24 cellular contexts compared by ENCODE assay signal in the genomic region with DNA sequence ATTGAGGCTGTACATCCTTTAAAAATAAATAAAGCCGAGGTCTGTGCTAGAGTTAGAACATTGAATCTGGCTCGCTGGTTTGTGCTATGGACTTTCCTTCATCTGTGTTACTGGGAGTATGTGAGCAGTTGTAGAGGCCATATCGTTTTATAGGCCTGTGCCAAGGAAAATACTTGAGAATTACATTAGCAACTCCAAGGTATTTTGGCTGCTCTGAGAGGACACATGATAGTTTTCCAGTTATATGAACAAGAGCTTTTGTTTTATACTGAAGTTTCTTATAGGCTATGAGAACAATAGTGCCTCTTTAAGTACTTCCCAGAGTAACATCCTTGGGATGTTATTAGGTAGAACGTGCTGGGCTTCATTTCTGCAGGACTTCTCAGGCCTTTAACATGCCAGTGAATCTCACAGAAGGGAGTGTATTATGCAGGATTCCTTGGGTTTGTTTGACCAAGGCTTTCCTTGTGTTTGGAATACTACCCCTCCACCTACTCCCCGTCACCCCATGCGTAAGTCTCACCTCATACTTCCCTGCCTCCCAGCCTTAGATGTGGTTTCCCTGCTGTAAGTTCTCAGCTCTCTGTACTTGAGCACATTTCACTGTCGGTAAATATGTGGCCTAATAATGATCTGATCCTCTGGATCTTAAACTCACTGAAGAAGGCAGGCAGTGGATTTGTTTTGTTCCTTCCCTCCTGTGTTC. TPM values are rescaled to one million over a fixed set of nuclear protein-coding genes. Genes with fewer than 3 reads are reported as not detected.
DNase-seq lines count a peak whose midpoint lies in the region; ATAC-seq, FAIRE-seq and TF ChIP-seq lines count a peak whose summit lies in the region.
"Had no signal": no experiment of that assay in that cellular context is flagged by ENCODE, and none has a peak within 500 bp of the region (broad histone marks: within the 10 kb centered on the region; RNA-seq: fewer than 3 reads in every experiment).

No MANE protein-coding gene starts in this region.

- H3K36me3 ChIP-seq in SK-N-SH (replicated peaks in 1 of 2; ENCODE audit: control insufficient read depth in 1 of 2, insufficient read depth in 2 of 2, low read length in 1 of 2) = no peaks in the 10 kb centered on the region
- H3K36me3 ChIP-seq in mammary epithelial cell (ENCODE audit: insufficient read depth, low read length) = no peaks in the 10 kb centered on the region
- H3K36me3 ChIP-seq in smooth muscle cell (ENCODE audit: low read depth) = no peaks in the 10 kb centered on the region
- H3K36me3 ChIP-seq: BLaER1 had no signal

- TF ChIP-seq CTCF in SK-N-SH (IDR thresholded peaks at IDR 0.05) (no peak), mammary epithelial cell (conservative IDR thresholded peaks at IDR 0.05 in 1 of 2, IDR thresholded peaks at IDR 0.05 in 1 of 2; ENCODE audit: extremely low read depth in 1 of 2, insufficient read depth in 1 of 2, low read depth in 1 of 2, low read length in 2 of 2) (no peak), smooth muscle cell (IDR thresholded peaks at IDR 0.05; ENCODE audit: borderline replicate concordance, insufficient read depth, poor library complexity, severe bottlenecking) (no peak)

- POLR2A ChIA-PET in SK-N-SH (lab: Yijun Ruan, JAX) = no interaction called here

- H3K27ac ChIP-seq in SK-N-SH (ENCODE audit: low read depth in 2 of 2, low read length in 1 of 2) = no peak overlapping the region
- peak overlapping the region; percentile 13 for H3K27ac ChIP-seq in mammary epithelial cell (ENCODE audit: insufficient read depth, low read depth, low read length)
- no peak overlapping the region for H3K27ac ChIP-seq in right cardiac atrium (ENCODE audit: low read length)
- peak overlapping the region; percentile 87 for H3K27ac ChIP-seq in smooth muscle cell (ENCODE audit: low read depth)
- H3K27ac ChIP-seq: BLaER1, GM23248, HL-60, KMS-11, PC-9, psoas muscle had no signal

- H3K9ac ChIP-seq in SK-N-SH (no peak overlapping the region), mammary epithelial cell (ENCODE audit: insufficient read depth, low read length) (no peak overlapping the region), smooth muscle cell (ENCODE audit: low read depth) (peak overlapping the region; percentile 19)
- H3K9ac ChIP-seq: BLaER1, GM23248, KMS-11 had no signal

- no peak for FAIRE-seq in GM12891 (lab: Jason Lieb, UNC)

- dilution Hi-C loops in mammary epithelial cell (cut with HindIII; ENCODE audit: low sequenced_read_pairs) = no loop called here

- no peak for TF ChIP-seq RAD21 in SK-N-SH (IDR thresholded peaks at IDR 0.05; ENCODE audit: low read length)

- intact Hi-C loops in mammary epithelial cell (cut with micrococcal nuclease) = no loop called here
- intact Hi-C loops in right cardiac atrium (cut with DNase I) = no loop called here

- TF ChIP-seq EP300 in SK-N-SH (IDR thresholded peaks at IDR 0.05; ENCODE audit: borderline replicate concordance in 1 of 2, low read depth in 1 of 2, low read length in 1 of 2) = no peak

- no peaks in the 10 kb centered on the region for H3K4me1 Mint-ChIP-seq in immature natural killer cell

- H3K79me2 ChIP-seq in SK-N-SH (ENCODE audit: insufficient read depth) (peaks cover 18% of the 10 kb centered on the region), mammary epithelial cell (ENCODE audit: insufficient read depth, low read length) (peaks cover 84% of the 10 kb centered on the region), smooth muscle cell (ENCODE audit: low read depth) (peaks cover 50% of the 10 kb centered on the region)

- H3K27me3 Mint-ChIP-seq in immature natural killer cell (ENCODE audit: low read depth in 3 of 3) = peaks cover 0 to 2% (median 0%) of the 10 kb centered on the region in 3 donors
- H3K27me3 Mint-ChIP-seq: activated T-cell treated with anti-CD3 and anti-CD28 coated beads, Interleukin-2, amount 50 U/mL, for 24 hours; brain had no signal

- no peak overlapping the region for H3K4me3 ChIP-seq in SK-N-SH (ENCODE audit: low read depth in 2 of 2, low read length in 1 of 2)
- H3K4me3 ChIP-seq in mammary epithelial cell (replicated peaks in 1 of 3; ENCODE audit: insufficient read depth in 1 of 3, low read depth in 2 of 3, low read length in 3 of 3) = no peak overlapping the region
- H3K4me3 ChIP-seq in right cardiac atrium (ENCODE audit: low read length) = no peak overlapping the region
- no peak overlapping the region for H3K4me3 ChIP-seq in smooth muscle cell
- H3K4me3 ChIP-seq: BLaER1, GM23248, PC-9, psoas muscle had no signal

- H3K27me3 ChIP-seq in SK-N-SH (ENCODE audit: insufficient read depth) (no peaks in the 10 kb centered on the region), mammary epithelial cell (ENCODE audit: insufficient read depth, low read length) (no peaks in the 10 kb centered on the region), right cardiac atrium (ENCODE audit: control insufficient read depth, insufficient read depth) (no peaks in the 10 kb centered on the region), smooth muscle cell (ENCODE audit: low read depth) (no peaks in the 10 kb centered on the region)
- H3K27me3 ChIP-seq: BLaER1 had no signal

- H3K27ac Mint-ChIP-seq in immature natural killer cell = no peak overlapping the region
- H3K27ac Mint-ChIP-seq: activated T-cell treated with anti-CD3 and anti-CD28 coated beads, Interleukin-2, amount 50 U/mL, for 24 hours had no signal

- no peak overlapping the region for H3K4me2 ChIP-seq in SK-N-SH
- H3K4me2 ChIP-seq in mammary epithelial cell (ENCODE audit: insufficient read depth, low read depth, low read length) = peak overlapping the region; percentile 8
- peak overlapping the region; percentile 43 for H3K4me2 ChIP-seq in smooth muscle cell
- H3K4me2 ChIP-seq: BLaER1, KMS-11, PC-9 had no signal

- ATAC-seq in SK-N-SH treated with all-trans-retinoic acid at 6 μM for 48 hours = peak; percentile 52; the same call in 2 of the 3 replicates
- ATAC-seq in right cardiac atrium = peak; percentile 58 to 59
- ATAC-seq: left colon had no signal

- TF ChIP-seq POLR2A in GM12891 (IDR thresholded peaks at IDR 0.05; ENCODE audit: low read depth, low read length) = no peak

- H3K4me3 Mint-ChIP-seq in immature natural killer cell = no peak overlapping the region
- H3K4me3 Mint-ChIP-seq: activated T-cell treated with anti-CD3 and anti-CD28 coated beads, Interleukin-2, amount 50 U/mL, for 24 hours; brain had no signal

- no peaks in the 10 kb centered on the region for H3K9me3 ChIP-seq in SK-N-SH
- no peaks in the 10 kb centered on the region for H3K9me3 ChIP-seq in mammary epithelial cell (replicated peaks; ENCODE audit: insufficient read depth, low read length)
- no peaks in the 10 kb centered on the region for H3K9me3 ChIP-seq in right cardiac atrium (ENCODE audit: control insufficient read depth, low read length)
- H3K9me3 ChIP-seq in smooth muscle cell (replicated peaks; ENCODE audit: low read depth) = no peaks in the 10 kb centered on the region
- H3K9me3 ChIP-seq: BLaER1, psoas muscle had no signal

- no peaks in the 10 kb centered on the region for H3K36me3 Mint-ChIP-seq in immature natural killer cell

- WGBS in SK-N-SH (ENCODE audit: low lambda C conversion rate) = 77% methylated on average over 7 of the region's 7 CpGs
- WGBS in mammary epithelial cell (ENCODE audit: low coverage, missing lambda C conversion rate) = 5% methylated on average over 5 of the region's 7 CpGs
- WGBS in right cardiac atrium = 51% methylated on average over 7 of the region's 7 CpGs
- WGBS in smooth muscle cell (ENCODE audit: low lambda C conversion rate) = 56% methylated on average over 7 of the region's 7 CpGs

- H3F3A ChIP-seq in SK-N-SH (replicated peaks; ENCODE audit: insufficient read depth) = peaks cover 8% of the 10 kb centered on the region
- peaks cover 12% of the 10 kb centered on the region for H3F3A ChIP-seq in smooth muscle cell (ENCODE audit: low read depth)

- peaks cover 15 to 34% of the 10 kb centered on the region in 2 experiments; a peak in 3 of 4 replicates for H3K4me1 ChIP-seq in SK-N-SH (ENCODE audit: control insufficient read depth in 1 of 2, insufficient read depth in 2 of 2, low read depth in 1 of 2, low read length in 1 of 2)
- H3K4me1 ChIP-seq in mammary epithelial cell (ENCODE audit: insufficient read depth, low read length) = peaks cover 30% of the 10 kb centered on the region
- peaks cover 28% of the 10 kb centered on the region for H3K4me1 ChIP-seq in right cardiac atrium (ENCODE audit: control insufficient read depth, insufficient read depth, low read length)
- peaks cover 23% of the 10 kb centered on the region for H3K4me1 ChIP-seq in smooth muscle cell (ENCODE audit: low read depth)
- H3K4me1 ChIP-seq: BLaER1 had no signal

- H4K20me1 ChIP-seq in SK-N-SH (ENCODE audit: insufficient read depth) = peaks cover 10% of the 10 kb centered on the region; the same call in 1 of the 2 replicates
- no peaks in the 10 kb centered on the region for H4K20me1 ChIP-seq in mammary epithelial cell (ENCODE audit: insufficient read depth, low read length)
- peaks cover 79% of the 10 kb centered on the region for H4K20me1 ChIP-seq in smooth muscle cell (ENCODE audit: low read depth)
- H4K20me1 ChIP-seq: BLaER1 had no signal

- no TSS peak for BruUV-seq in mammary epithelial cell (replicated peaks; lab: Mats Ljungman, UMichigan)

- in situ Hi-C loops in mammary epithelial cell (cut with MboI; ENCODE audit: low sequenced_read_pairs in 2 of 2) = no loop called here

- no peaks in the 10 kb centered on the region for H3K9me3 Mint-ChIP-seq in immature natural killer cell
- H3K9me3 Mint-ChIP-seq: activated T-cell treated with anti-CD3 and anti-CD28 coated beads, Interleukin-2, amount 50 U/mL, for 24 hours; brain had no signal

- CTCF ChIA-PET in SK-N-SH (lab: Yijun Ruan, JAX) = interaction anchor here (1.0 to 2.5 kb wide), 6 partner anchors 13 to 146 kb away, joined by 3 to 14 read pairs (median 3); partner anchors contain the start of gene TCF7L1
- CTCF ChIA-PET in mammary epithelial cell (lab: Charles Lee; ENCODE audit: low non-redundant PET) = interaction anchor here (0.6 to 0.7 kb wide), 2 partner anchors 87 to 738 kb away, joined by 3 to 11 read pairs; no protein-coding TSS in a partner anchor

- H3K9me2 ChIP-seq in SK-N-SH = no peaks in the 10 kb centered on the region

- no peak overlapping the region for H2AFZ ChIP-seq in SK-N-SH (ENCODE audit: low read depth)
- peak overlapping the region; percentile 26 for H2AFZ ChIP-seq in mammary epithelial cell (ENCODE audit: low read depth, low read length)
- H2AFZ ChIP-seq in smooth muscle cell (ENCODE audit: low read depth) = no peak overlapping the region
- H2AFZ ChIP-seq: GM23248, PC-9 had no signal

- DNase-seq in SK-N-SH = no peak
- peak; percentile 47 for DNase-seq in mammary epithelial cell
- no peak for DNase-seq in right cardiac atrium
- DNase-seq in smooth muscle cell (lab: John Stamatoyannopoulos, UW; ENCODE audit: unreplicated experiment) = no peak
- no peak for DNase-seq in immature natural killer cell
- DNase-seq in CD1c-positive myeloid dendritic cell (ENCODE audit: extremely low spot score) = no peak
- DNase-seq in GM12891 (ENCODE audit: insufficient read length, low spot score) = no peak
- DNase-seq: activated CD4-positive, alpha-beta T cell treated with anti-CD3 and anti-CD28 coated beads, Interleukin-2, amount 50 U/mL, for 48 hours; activated naive CD4-positive, alpha-beta T cell treated with anti-CD3 and anti-CD28 coated beads, Interleukin-2, amount 50 U/mL, for 16 hours; activated T-cell treated with anti-CD3 and anti-CD28 coated beads, Interleukin-2, amount 50 U/mL, for 24 hours; DMS153; GM23248; left colon; NCI-H1105; NCI-H82; PC-9; psoas muscle; stimulated activated naive CD4-positive, alpha-beta T cell had no signal

RNA-seq across cellular contexts. Expression of gene TCF7L1, which starts 21.0 kb away (rescaled TPM):
- polyA plus RNA-seq in SK-N-SH (2012; rRNA removed) (1.6 and 3.7 TPM in 2 replicates), mammary epithelial cell (3.1 TPM), right cardiac atrium (13.0 TPM), smooth muscle cell (15.2 and 18.2 TPM in 2 replicates), immature natural killer cell (under 1 TPM in 1 of 3 donors, not detected in 2; 0.12 TPM)
- polyA plus RNA-seq in SK-N-SH (2012; cell fraction: cytosol; rRNA removed) = 3.1 and 3.3 TPM in 2 replicates
- polyA plus RNA-seq in SK-N-SH (2012; cell fraction: nucleus; rRNA removed) = 9.0 and 11.0 TPM in 2 replicates
- total RNA-seq in mammary epithelial cell (10 to 100 TPM in 1 of 2 donors, 1 to 10 TPM in 1; 6.3 to 26.4 TPM), right cardiac atrium (10 to 100 TPM; 12.0 to 13.8 (median 12.7) TPM), smooth muscle cell (2.9 and 4.5 TPM in 2 replicates)
- 7.4 TPM for polyA minus RNA-seq in mammary epithelial cell
- polyA plus RNA-seq in GM12891 (2012; ENCODE audit: low read depth, missing spikeins) = not detected
- total RNA-seq: A172 had no signal

Comparison
In these comparisons a context has a peak if more than half of its experiments do, and no peak if none do; other contexts are left out.
1. H3K27ac ChIP-seq: peak in mammary epithelial cell (single experiment) and smooth muscle cell (single experiment); none in SK-N-SH (0 of 2) and right cardiac atrium (single experiment).